29 cellular contexts compared by ENCODE assay signal in genomic region chr17:42723636-42724035, GRCh38. TPM values are rescaled to one million over a fixed set of nuclear protein-coding genes. Genes with fewer than 3 reads are reported as not detected.
"Had no signal": no experiment of that assay in that cellular context is flagged by ENCODE, and none has a peak within 500 bp of the region (broad histone marks: within the 10 kb centered on the region; RNA-seq: fewer than 3 reads in every experiment).

No MANE protein-coding gene starts in this region.

- H3K27ac ChIP-seq: colonic mucosa, epithelial cell of prostate, esophagus squamous epithelium, gastrocnemius medialis, heart right ventricle, left lung had no signal

- H3K27ac Mint-ChIP-seq: dendritic cell treated with granulocyte-macrophage colony-stimulating factor and Interleukin-4, amounts not matched to agents 40 ng/mL and 50 ng/mL, for 4 days; effector memory CD8-positive, alpha-beta T cell; endodermal cell; memory B cell had no signal

- H3K4me3 Mint-ChIP-seq: dendritic cell treated with granulocyte-macrophage colony-stimulating factor and Interleukin-4, amounts not matched to agents 40 ng/mL and 50 ng/mL, for 4 days; effector memory CD8-positive, alpha-beta T cell; endodermal cell; memory B cell; naive thymus-derived CD4-positive, alpha-beta T cell had no signal

- H3K27me3 Mint-ChIP-seq: dendritic cell treated with granulocyte-macrophage colony-stimulating factor and Interleukin-4, amounts not matched to agents 40 ng/mL and 50 ng/mL, for 4 days; effector memory CD8-positive, alpha-beta T cell; memory B cell; naive thymus-derived CD4-positive, alpha-beta T cell had no signal

- H3K4me1 Mint-ChIP-seq: endodermal cell, memory B cell had no signal

- H3K4me1 ChIP-seq: colonic mucosa, esophagus squamous epithelium, gastrocnemius medialis had no signal

- DNase-seq: colonic mucosa; cortex of kidney; effector CD8-positive, alpha-beta T cell; effector memory CD8-positive, alpha-beta T cell; endodermal cell; erythroblast; esophagus squamous epithelium; foreskin fibroblast; foreskin melanocyte; gastrocnemius medialis; glutamatergic neuron; heart right ventricle; hippocampal formation; left cardiac atrium; left lung; left ventricle myocardium superior; mammary epithelial cell; mesendoderm; midbrain; naive thymus-derived CD4-positive, alpha-beta T cell had no signal

- ATAC-seq: effector memory CD8-positive, alpha-beta T cell; esophagus mucosa; gastrocnemius medialis; heart right ventricle; left cardiac atrium; left lung; left ventricle myocardium superior; naive thymus-derived CD4-positive, alpha-beta T cell had no signal

- H3K9me3 Mint-ChIP-seq: dendritic cell treated with granulocyte-macrophage colony-stimulating factor and Interleukin-4, amounts not matched to agents 40 ng/mL and 50 ng/mL, for 4 days; effector memory CD8-positive, alpha-beta T cell; endodermal cell; memory B cell; naive thymus-derived CD4-positive, alpha-beta T cell had no signal

- H3K27me3 ChIP-seq: colonic mucosa, esophagus squamous epithelium, gastrocnemius medialis, heart right ventricle, left lung had no signal

- FAIRE-seq: endometrium, islet of Langerhans, keratinocyte had no signal

- H3K9me3 ChIP-seq: colonic mucosa, esophagus squamous epithelium, gastrocnemius medialis, heart right ventricle, left lung had no signal

- H3K4me3 ChIP-seq: colonic mucosa, esophagus squamous epithelium, gastrocnemius medialis, heart right ventricle, left lung, lung had no signal

RNA-seq across cellular contexts. Expression of gene RAMP2, which starts 37.4 kb away (rescaled TPM):
- total RNA-seq: mammary epithelial cell; mononuclear cell; naive thymus-derived CD4-positive, alpha-beta T cell had no signal
- polyA plus RNA-seq: keratinocyte; naive thymus-derived CD4-positive, alpha-beta T cell had no signal

RNA-seq across cellular contexts. Expression of gene CCR10, which starts 42.0 kb away (rescaled TPM):
- total RNA-seq: esophagus mucosa had no signal

RNA-seq across cellular contexts. Expression of gene PLEKHH3, which starts 46.8 kb away (rescaled TPM):
- polyA plus RNA-seq: naive thymus-derived CD4-positive, alpha-beta T cell had no signal
